Comparison of ENCODE assay signal across 1 cellular context in genomic region chr9:95875305-95876137, GRCh38.
A peak's percentile ranks its signal among the peaks of the same experiment; 100 is the strongest.
TF ChIP-seq lines count a peak whose summit lies in the region.

TSS of gene ERCC6L2 (plus strand) at chr9:95875691. CDS start at chr9:95876039, 348 bp downstream.

TF ChIP-seq in A549, 52 proteins besides CTCF, POLR2A, EP300 and RAD21 (continued from another document):
- TF ChIP-seq BCL3 (IDR thresholded peaks at IDR 0.05) (peak; percentile 85; the same call in 2 of the 3 replicates), ELK1 (IDR thresholded peaks at IDR 0.05; ENCODE audit: low read depth, low read length) (0 out of 2 replicates have a peak, but pooled peaks have one; percentile 12)
TF ChIP-seq in A549: peak in this region for 19.
